8 cellular contexts compared by ENCODE assay signal in genomic region chr22:24156915-24157782, GRCh38. TPM values are rescaled to one million over a fixed set of nuclear protein-coding genes. Genes with fewer than 3 reads are reported as not detected.
DNase-seq lines count a peak whose midpoint lies in the region; ATAC-seq and TF ChIP-seq lines count a peak whose summit lies in the region.

No MANE protein-coding gene starts in this region.

- TF ChIP-seq CTCF in OCI-LY1 (IDR thresholded peaks at IDR 0.05; ENCODE audit: low read length): peak; percentile 88

- no peaks in the 10 kb centered on the region for H3K9me2 ChIP-seq in OCI-LY1 (ENCODE audit: low read depth, low read length)

- peak overlapping the region; percentile 80 for H3K9ac ChIP-seq in OCI-LY1 (ENCODE audit: low read length)
- H3K9ac ChIP-seq in muscle layer of colon (ENCODE audit: low read length): peak overlapping the region; percentile 14

- H3K27ac ChIP-seq in OCI-LY1 (ENCODE audit: low read depth, low read length, poor library complexity, severe bottlenecking) (peak overlapping the region; percentile 91), muscle layer of colon (ENCODE audit: low read depth, low read length) (peak overlapping the region; percentile 89)

- H3K4me3 ChIP-seq in OCI-LY1 (ENCODE audit: low read depth, low read length, poor library complexity, severe bottlenecking) (peak overlapping the region; percentile 82), muscle layer of colon (ENCODE audit: low read depth in 1 of 2, low read length in 2 of 2) (peak overlapping the region; percentile 84 to 88)

- TF ChIP-seq POLR2A in erythroblast (IDR thresholded peaks at IDR 0.05; ENCODE audit: low read length): no peak

- no peaks in the 10 kb centered on the region for H3F3A ChIP-seq in OCI-LY1 (ENCODE audit: insufficient read depth, low read length)

- H3K4me1 ChIP-seq in OCI-LY1 (ENCODE audit: insufficient read depth, low read length, severe bottlenecking) (peaks cover 47% of the 10 kb centered on the region), muscle layer of colon (ENCODE audit: insufficient read depth, low read length) (peaks cover 66% of the 10 kb centered on the region)

- no peaks in the 10 kb centered on the region for H3K9me3 ChIP-seq in OCI-LY1 (ENCODE audit: low read length)
- no peaks in the 10 kb centered on the region for H3K9me3 ChIP-seq in muscle layer of colon (ENCODE audit: low read length)

- H3K27me3 ChIP-seq in OCI-LY1 (ENCODE audit: insufficient read depth, low read length): no peaks in the 10 kb centered on the region
- no peaks in the 10 kb centered on the region for H3K27me3 ChIP-seq in muscle layer of colon (ENCODE audit: control insufficient read depth in 1 of 2, insufficient read depth in 2 of 2, low read length in 2 of 2)

- H3K36me3 ChIP-seq in OCI-LY1 (ENCODE audit: insufficient read depth, low read length) (no peaks in the 10 kb centered on the region), muscle layer of colon (ENCODE audit: insufficient read depth, low read length) (peaks cover 1% of the 10 kb centered on the region)

- H2AFZ ChIP-seq in OCI-LY1 (ENCODE audit: low read length): no peak overlapping the region

- H3K79me2 ChIP-seq in OCI-LY1 (ENCODE audit: insufficient read depth, low read length): no peaks in the 10 kb centered on the region

- ATAC-seq in GM19468 (IDR thresholded peaks at IDR 0.05; ENCODE audit: extremely low read depth, unreplicated experiment): peak; percentile 18

- no peaks in the 10 kb centered on the region for H4K20me1 ChIP-seq in OCI-LY1 (ENCODE audit: insufficient read depth, low read length)

- in situ Hi-C loops in Caki2 (cut with HindIII; ENCODE audit: low pct_unique_long_range_greater_than_20kb, low sequenced_read_pairs): no loop called here

- H3K4me2 ChIP-seq in OCI-LY1 (ENCODE audit: low read length): peak overlapping the region; percentile 95

- peak; percentile 31 for DNase-seq in Caki2 (ENCODE audit: low read depth)
- DNase-seq in HS-5 (ENCODE audit: low read depth): peak; percentile 55
- DNase-seq in activated T-cell treated with anti-CD3 and anti-CD28 coated beads for 24 hours (ENCODE audit: low read depth): peak; percentile 68
- DNase-seq in erythroblast (lab: John Stamatoyannopoulos, UW): peak; percentile 81 to 86
- peak; percentile 71 to 75 for DNase-seq in stimulated activated CD8-positive, alpha-beta memory T cell treated with anti-CD3 and anti-CD28 coated beads, Interleukin-7, amount 100 ng/mL, for 1 hour (ENCODE audit: low read depth in 2 of 2)

RNA-seq across cellular contexts. Expression of gene SUSD2, which starts 24.1 kb away (rescaled TPM):
- total RNA-seq in Caki2 (2014; rRNA removed; shearing (Covaris generic); ENCODE audit: low replicate concordance): not detected in 2 replicates

Comparison
In these comparisons a context has a peak if more than half of its experiments do, and no peak if none do; other contexts are left out.
1. Peak in every context shown above with its lines: DNase-seq, ATAC-seq, H3K4me3 ChIP-seq and H3K27ac ChIP-seq.
2. DNase-seq: peak in every context shown above with its lines; median percentile 84 in erythroblast; 73 in stimulated activated CD8-positive, alpha-beta memory T cell treated with anti-CD3 and anti-CD28 coated beads, Interleukin-7, amount 100 ng/mL, for 1 hour; 68 in activated T-cell treated with anti-CD3 and anti-CD28 coated beads for 24 hours; 55 in HS-5; 31 in Caki2.